Comparison of ENCODE assay signal across 8 cellular contexts in genomic region chr18:46096651-46097300, GRCh38. TPM values are rescaled to one million over a fixed set of nuclear protein-coding genes. Genes with fewer than 3 reads are reported as not detected.
DNase-seq lines count a peak whose midpoint lies in the region; ATAC-seq and TF ChIP-seq lines count a peak whose summit lies in the region.

No MANE protein-coding gene starts in this region.

- H3K56ac ChIP-seq in IMR-90 (ENCODE audit: extremely low read depth, insufficient read depth, low read length): peak overlapping the region; percentile 51; the same call in 1 of the 2 replicates

- in situ Hi-C loops in IMR-90 (cut with MboI; ENCODE audit: low sequenced_read_pairs): no loop called here

- H3K4ac ChIP-seq in IMR-90 (ENCODE audit: low read depth, low read length): no peak overlapping the region

- H3K27ac ChIP-seq in CD4-positive, CD25-positive, alpha-beta regulatory T cell (ENCODE audit: insufficient read depth, low read length, poor library complexity, severe bottlenecking): peak overlapping the region; percentile 89
- H3K27ac ChIP-seq in IMR-90 (ENCODE audit: insufficient read depth, low read length) (peak overlapping the region; percentile 22), breast epithelium (peak overlapping the region; percentile 86 to 93), uterus (peak overlapping the region in 1 of 2 donors; percentile 81)

- H3K4me1 Mint-ChIP-seq in CD4-positive, CD25-positive, alpha-beta regulatory T cell: peaks cover 12 to 60% (median 24%) of the 10 kb centered on the region in 4 donors

- peaks cover 12 to 25% of the 10 kb centered on the region in 2 experiments for H3K79me1 ChIP-seq in IMR-90 (ENCODE audit: low read depth in 1 of 2, low read length in 2 of 2)

- H2BK15ac ChIP-seq in IMR-90 (ENCODE audit: low read depth, low read length): no peak overlapping the region

- peak overlapping the region; percentile 94 for H3K4me2 ChIP-seq in IMR-90 (ENCODE audit: low read depth, low read length)

- peak overlapping the region; percentile 97 for H3K9ac ChIP-seq in IMR-90 (ENCODE audit: low read depth, low read length)

- no peaks in the 10 kb centered on the region for H3K27me3 Mint-ChIP-seq in CD4-positive, CD25-positive, alpha-beta regulatory T cell

- no peak overlapping the region for H3K18ac ChIP-seq in IMR-90 (ENCODE audit: low read depth, low read length)

- peak overlapping the region; percentile 95 for H3K4me3 ChIP-seq in CD4-positive, CD25-positive, alpha-beta regulatory T cell (ENCODE audit: low read depth, low read length)
- H3K4me3 ChIP-seq in IMR-90 (ENCODE audit: insufficient read depth, low read depth, low read length) (peak overlapping the region; percentile 91), breast epithelium (peak overlapping the region; percentile 88 to 99 (median 96)), uterus (peak overlapping the region; percentile 92 to 95)

- no peak overlapping the region for H4K5ac ChIP-seq in IMR-90 (ENCODE audit: low read depth, low read length)

- no peak for TF ChIP-seq RAD21 in IMR-90 (IDR thresholded peaks at IDR 0.05; ENCODE audit: low read length)

- no peaks in the 10 kb centered on the region for H3K27me3 ChIP-seq in CD4-positive, CD25-positive, alpha-beta regulatory T cell (ENCODE audit: control insufficient read depth, insufficient read depth, low read length)
- H3K27me3 ChIP-seq in IMR-90 (ENCODE audit: control insufficient read depth, insufficient read depth, low read length) (no peaks in the 10 kb centered on the region), breast epithelium (no peaks in the 10 kb centered on the region), uterus (no peaks in the 10 kb centered on the region)

- H3K14ac ChIP-seq in IMR-90 (replicated peaks; ENCODE audit: low read depth, low read length): peak overlapping the region; percentile 99

- H3K9me1 ChIP-seq in IMR-90 (ENCODE audit: insufficient read depth, low read length): 0 out of 2 replicates have a peak, but pooled peaks cover 3% of the 10 kb centered on the region

- TF ChIP-seq CTCF in IMR-90 (conservative IDR thresholded peaks at IDR 0.05; ENCODE audit: low read depth, low read length) (no peak), breast epithelium (IDR thresholded peaks at IDR 0.05) (no peak), uterus (IDR thresholded peaks at IDR 0.05) (no peak)

- H3K9me3 Mint-ChIP-seq in CD4-positive, CD25-positive, alpha-beta regulatory T cell: peaks cover 0 to 2% (median 0%) of the 10 kb centered on the region in 7 donors

- H3K36me3 Mint-ChIP-seq in CD4-positive, CD25-positive, alpha-beta regulatory T cell: peaks cover 16% of the 10 kb centered on the region

- peak overlapping the region; percentile 95; the same call in 1 of the 2 replicates for H3K23ac ChIP-seq in IMR-90 (ENCODE audit: low read depth, low read length)

- CTCF ChIA-PET in IMR-90 (lab: Yijun Ruan, JAX): interaction anchor here (0.8 kb wide), 1 partner anchor 11 kb away, joined by 4 read pairs; no protein-coding TSS in a partner anchor

- WGBS in IMR-90 (ENCODE audit: extremely low coverage in 2 of 2, insufficient read length in 1 of 2), 2 experiments: no CpG with 5 or more reads among the region's 22 CpGs

- H3K36me3 ChIP-seq in CD4-positive, CD25-positive, alpha-beta regulatory T cell (ENCODE audit: control insufficient read depth, insufficient read depth, low read length): peaks cover 23% of the 10 kb centered on the region
- peaks cover 20% of the 10 kb centered on the region for H3K36me3 ChIP-seq in IMR-90 (ENCODE audit: control insufficient read depth, insufficient read depth, low read length)
- H3K36me3 ChIP-seq in breast epithelium: no peaks in the 10 kb centered on the region
- no peaks in the 10 kb centered on the region for H3K36me3 ChIP-seq in uterus

- no peak overlapping the region for H2BK20ac ChIP-seq in IMR-90 (ENCODE audit: low read depth, low read length)

- 0 out of 2 replicates have a peak overlapping the region, but pooled peaks have one; percentile 17 for H2AK5ac ChIP-seq in IMR-90 (ENCODE audit: low read depth, low read length)

- POLR2A ChIA-PET in IMR-90 (lab: Charles Lee; ENCODE audit: unreplicated experiment): no interaction called here

- no peaks in the 10 kb centered on the region for H3K9me3 ChIP-seq in CD4-positive, CD25-positive, alpha-beta regulatory T cell (ENCODE audit: control insufficient read depth in 2 of 2, low read length in 2 of 2)
- H3K9me3 ChIP-seq in IMR-90 (ENCODE audit: control insufficient read depth, insufficient read depth, low read length): no peaks in the 10 kb centered on the region
- H3K9me3 ChIP-seq in breast epithelium: no peaks in the 10 kb centered on the region
- H3K9me3 ChIP-seq in uterus: no peaks in the 10 kb centered on the region

- dilution Hi-C loops in IMR-90 (cut with HindIII; ENCODE audit: low sequenced_read_pairs, unreplicated experiment): no loop called here

- H4K8ac ChIP-seq in IMR-90 (ENCODE audit: low read depth in 2 of 2, low read length in 2 of 2): no peak overlapping the region

- H3K4me3 Mint-ChIP-seq in CD4-positive, CD25-positive, alpha-beta regulatory T cell: peak overlapping the region; percentile 95 to 99 (median 98)

- H3K4me1 ChIP-seq in CD4-positive, CD25-positive, alpha-beta regulatory T cell (ENCODE audit: control insufficient read depth, insufficient read depth, low read length, poor library complexity, severe bottlenecking): peaks cover 42% of the 10 kb centered on the region
- H3K4me1 ChIP-seq in IMR-90 (ENCODE audit: control insufficient read depth, insufficient read depth, low read length) (peaks cover 3% of the 10 kb centered on the region), breast epithelium (peaks cover 0 to 7% of the 10 kb centered on the region in 2 donors), uterus (no peaks in the 10 kb centered on the region)

- ATAC-seq in CD4-positive, CD25-positive, alpha-beta regulatory T cell (ENCODE audit: low read depth in 2 of 2): no peak
- ATAC-seq in IMR-90 (ENCODE audit: low read depth) (no peak), HG03025 (IDR thresholded peaks at IDR 0.05; ENCODE audit: low FRiP score, unreplicated experiment) (no peak)

- peak overlapping the region; percentile 89 for H2BK5ac ChIP-seq in IMR-90 (ENCODE audit: low read depth, low read length, poor library complexity, severe bottlenecking)

- H4K20me1 ChIP-seq in IMR-90 (ENCODE audit: insufficient read depth, low read length): peaks cover 36% of the 10 kb centered on the region

- peak overlapping the region; percentile 9 for H2AK9ac ChIP-seq in IMR-90 (replicated peaks; ENCODE audit: low read depth, low read length, poor library complexity)

- H3K27ac Mint-ChIP-seq in CD4-positive, CD25-positive, alpha-beta regulatory T cell: peak overlapping the region; percentile 96 to 98 (median 98)

- H2AFZ ChIP-seq in IMR-90 (replicated peaks; ENCODE audit: low read length, poor library complexity): no peak overlapping the region

- BruUV-seq in IMR-90 (replicated peaks; lab: Mats Ljungman, UMichigan): TSS peak; percentile 24

- peak in 1 of 3 donors; percentile 9 for DNase-seq in CD4-positive, CD25-positive, alpha-beta regulatory T cell
- no peak for DNase-seq in IMR-90
- no peak for DNase-seq in breast epithelium (ENCODE audit: low spot score in 2 of 2)
- DNase-seq in medulla oblongata (ENCODE audit: extremely low spot score): peak; percentile 11
- no peak for DNase-seq in uterus
- DNase-seq in dedifferentiated amniotic fluid mesenchymal stem cell (ENCODE audit: extremely low spot score): no peak
- no peak for DNase-seq in HK-2 (ENCODE audit: unreplicated experiment)

- no peak for TF ChIP-seq POLR2A in IMR-90 (IDR thresholded peaks at IDR 0.05; ENCODE audit: low read depth, low read length)
- no peak for TF ChIP-seq POLR2A in breast epithelium (IDR thresholded peaks at IDR 0.05)
- TF ChIP-seq POLR2A in uterus (IDR thresholded peaks at IDR 0.05): no peak

- intact Hi-C loops in IMR-90 (cut with micrococcal nuclease) (no loop called here), breast epithelium (cut with DNase I; ENCODE audit: low total_unique reads) (no loop called here), uterus (cut with DNase I; ENCODE audit: low total_unique reads) (no loop called here)

- no peak overlapping the region for H2BK120ac ChIP-seq in IMR-90 (ENCODE audit: low read depth, low read length)

- no peak overlapping the region for H4K91ac ChIP-seq in IMR-90 (ENCODE audit: insufficient read depth, low read depth, low read length)

TF ChIP-seq in IMR-90, 13 proteins besides CTCF, POLR2A, EP300 and RAD21:
- TF ChIP-seq NFE2L2 (IDR thresholded peaks at IDR 0.05; ENCODE audit: low read depth, low read length): no peak
- no peak for TF ChIP-seq RCOR1 (IDR thresholded peaks at IDR 0.05; ENCODE audit: insufficient replicate concordance, low read length)
- no peak for TF ChIP-seq MAZ (IDR thresholded peaks at IDR 0.05; ENCODE audit: borderline replicate concordance, low read depth, low read length)

RNA-seq across cellular contexts. Expression of gene ATP5F1A, which starts 1.3 kb away (rescaled TPM):
- total RNA-seq in CD4-positive, CD25-positive, alpha-beta regulatory T cell: 171 TPM
- 100 to 1,000 TPM; 553 to 620 (median 576) TPM for polyA plus RNA-seq in CD4-positive, CD25-positive, alpha-beta regulatory T cell
- 1,085 and 1,283 TPM in 2 replicates for total RNA-seq in IMR-90 (2012; rRNA removed)
- 515 and 543 TPM in 2 replicates for polyA plus RNA-seq in IMR-90 (2012; rRNA removed)
- 309 and 561 TPM in 2 replicates for polyA plus RNA-seq in IMR-90 (2012; cell fraction: cytosol; rRNA removed)
- polyA plus RNA-seq in IMR-90 (2012; cell fraction: nucleus; rRNA removed; ENCODE audit: low replicate concordance): 157 and 333 TPM in 2 replicates
- total RNA-seq in breast epithelium: 100 to 1,000 TPM; 357 to 408 (median 391) TPM
- total RNA-seq in uterus: 100 to 1,000 TPM; 130 to 712 (median 221) TPM

RNA-seq across cellular contexts. Expression of gene HAUS1, which starts 7.4 kb away (rescaled TPM):
- total RNA-seq in CD4-positive, CD25-positive, alpha-beta regulatory T cell: 21.3 TPM
- 10 to 100 TPM; 51.2 to 72.1 (median 58.7) TPM for polyA plus RNA-seq in CD4-positive, CD25-positive, alpha-beta regulatory T cell
- total RNA-seq in IMR-90 (2012; rRNA removed) (25.3 and 32.2 TPM in 2 replicates), breast epithelium (10 to 100 TPM; 44.9 to 62.6 (median 52.6) TPM), uterus (10 to 100 TPM; 21.5 to 47.8 (median 36.1) TPM)
- polyA plus RNA-seq in IMR-90 (2012; rRNA removed): 33.4 and 55.0 TPM in 2 replicates
- polyA plus RNA-seq in IMR-90 (2012; cell fraction: cytosol; rRNA removed): 3.9 and 5.2 TPM in 2 replicates
- 0.58 and 6.2 TPM in 2 replicates for polyA plus RNA-seq in IMR-90 (2012; cell fraction: nucleus; rRNA removed; ENCODE audit: low replicate concordance)

RNA-seq across cellular contexts. Expression of gene PSTPIP2, which starts 24.7 kb away (rescaled TPM):
- total RNA-seq in CD4-positive, CD25-positive, alpha-beta regulatory T cell: 14.3 TPM
- polyA plus RNA-seq in CD4-positive, CD25-positive, alpha-beta regulatory T cell: 10 to 100 TPM; 10.3 to 16.1 (median 11.9) TPM
- total RNA-seq in IMR-90 (2012; rRNA removed) (10.4 and 14.4 TPM in 2 replicates), breast epithelium (10 to 100 TPM in 2 of 3 donors, 1 to 10 TPM in 1; 6.4 to 22.2 (median 14.7) TPM), uterus (1 to 10 TPM in 3 of 4 donors, under 1 TPM in 1; 0.59 to 5.9 (median 3.2) TPM)
- 10.2 and 12.4 TPM in 2 replicates for polyA plus RNA-seq in IMR-90 (2012; rRNA removed)
- polyA plus RNA-seq in IMR-90 (2012; cell fraction: cytosol; rRNA removed): 4.4 and 6.6 TPM in 2 replicates
- 5.0 and 26.6 TPM in 2 replicates for polyA plus RNA-seq in IMR-90 (2012; cell fraction: nucleus; rRNA removed; ENCODE audit: low replicate concordance)
